In genomic region chr6:36075656-36076055, GRCh38 we compare ENCODE assay signal across 1 cellular context.
TF ChIP-seq lines count a peak whose summit lies in the region.

No MANE protein-coding gene starts in this region.

TF ChIP-seq in HepG2, 621 proteins besides CTCF, POLR2A, EP300 and RAD21 (continued from another document and continues in another):
- TF ChIP-seq TFAP4 (IDR thresholded peaks at IDR 0.05; ENCODE audit: borderline replicate concordance, low read depth) (peak; percentile 58; the same call in 1 of the 2 replicates), SKI (IDR thresholded peaks at IDR 0.05; ENCODE audit: partially characterized antibody) (no peak), ZBTB14 (CRISPR knock-in tag; IDR thresholded peaks at IDR 0.05) (no peak), JUN (CRISPR knock-in tag; IDR thresholded peaks at IDR 0.05) (no peak), ZMYM2 (CRISPR knock-in tag; IDR thresholded peaks at IDR 0.05) (no peak), ZFY (CRISPR knock-in tag; IDR thresholded peaks at IDR 0.05) (no peak), HNF4G (IDR thresholded peaks at IDR 0.05; ENCODE audit: borderline replicate concordance, low read depth, low read length) (peak; percentile 89), HNF4G (CRISPR knock-in tag; IDR thresholded peaks at IDR 0.05; ENCODE audit: borderline replicate concordance, low read depth) (no peak), MTA3 (CRISPR knock-in tag; IDR thresholded peaks at IDR 0.05) (no peak), MAZ (IDR thresholded peaks at IDR 0.05; ENCODE audit: borderline replicate concordance, low read depth, low read length) (no peak), MAZ (CRISPR knock-in tag; IDR thresholded peaks at IDR 0.05; ENCODE audit: low read depth) (no peak), ZNF616 (CRISPR knock-in tag; IDR thresholded peaks at IDR 0.05; ENCODE audit: low read depth) (no peak), PITX1 (CRISPR knock-in tag; IDR thresholded peaks at IDR 0.05) (no peak), ZNF572 (CRISPR knock-in tag; IDR thresholded peaks at IDR 0.05) (no peak), ZNF451 (CRISPR knock-in tag; IDR thresholded peaks at IDR 0.05) (no peak), ZNF468 (CRISPR knock-in tag; IDR thresholded peaks at IDR 0.05) (no peak), UBTF (CRISPR knock-in tag; IDR thresholded peaks at IDR 0.05) (no peak), ZNF180 (CRISPR knock-in tag; IDR thresholded peaks at IDR 0.05; ENCODE audit: borderline replicate concordance, low read depth) (no peak), MAFG (CRISPR knock-in tag; IDR thresholded peaks at IDR 0.05) (no peak), ZNF121 (CRISPR knock-in tag; IDR thresholded peaks at IDR 0.05) (no peak), HOXA3 (CRISPR knock-in tag; IDR thresholded peaks at IDR 0.05) (no peak), HOXA9 (CRISPR knock-in tag; IDR thresholded peaks at IDR 0.05; ENCODE audit: borderline replicate concordance) (no peak), ZNF232 (CRISPR knock-in tag; IDR thresholded peaks at IDR 0.05; ENCODE audit: borderline replicate concordance) (no peak), ZNF350 (CRISPR knock-in tag; IDR thresholded peaks at IDR 0.05; ENCODE audit: borderline replicate concordance, low read depth) (no peak), ZFP36L1 (CRISPR knock-in tag; IDR thresholded peaks at IDR 0.05) (no peak), PAWR (CRISPR knock-in tag; IDR thresholded peaks at IDR 0.05; ENCODE audit: borderline replicate concordance) (no peak), SNAPC5 (CRISPR knock-in tag; IDR thresholded peaks at IDR 0.05; ENCODE audit: borderline replicate concordance) (no peak), ZNF326 (CRISPR knock-in tag; IDR thresholded peaks at IDR 0.05; ENCODE audit: borderline replicate concordance) (no peak), TP53 (CRISPR knock-in tag; conservative IDR thresholded peaks at IDR 0.05) (no peak), BCLAF1 (IDR thresholded peaks at IDR 0.05) (no peak), MED8 (CRISPR knock-in tag; IDR thresholded peaks at IDR 0.05; ENCODE audit: insufficient replicate concordance) (no peak), KMT2A (CRISPR knock-in tag; IDR thresholded peaks at IDR 0.05) (peak; percentile 58; the same call in 1 of the 2 replicates), KMT2B (CRISPR knock-in tag; IDR thresholded peaks at IDR 0.05) (no peak), TEAD3 (CRISPR knock-in tag; optimal IDR thresholded peaks at IDR 0.05; ENCODE audit: borderline replicate concordance) (peak; percentile 61)
- TF ChIP-seq, protein P1, sequence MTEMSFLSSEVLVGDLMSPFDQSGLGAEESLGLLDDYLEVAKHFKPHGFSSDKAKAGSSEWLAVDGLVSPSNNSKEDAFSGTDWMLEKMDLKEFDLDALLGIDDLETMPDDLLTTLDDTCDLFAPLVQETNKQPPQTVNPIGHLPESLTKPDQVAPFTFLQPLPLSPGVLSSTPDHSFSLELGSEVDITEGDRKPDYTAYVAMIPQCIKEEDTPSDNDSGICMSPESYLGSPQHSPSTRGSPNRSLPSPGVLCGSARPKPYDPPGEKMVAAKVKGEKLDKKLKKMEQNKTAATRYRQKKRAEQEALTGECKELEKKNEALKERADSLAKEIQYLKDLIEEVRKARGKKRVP (CRISPR knock-in tag; IDR thresholded peaks at IDR 0.05) = peak in 1 of 2 experiments; percentile 91; a peak in 2 of 4 replicates
- TF ChIP-seq, protein P2, sequence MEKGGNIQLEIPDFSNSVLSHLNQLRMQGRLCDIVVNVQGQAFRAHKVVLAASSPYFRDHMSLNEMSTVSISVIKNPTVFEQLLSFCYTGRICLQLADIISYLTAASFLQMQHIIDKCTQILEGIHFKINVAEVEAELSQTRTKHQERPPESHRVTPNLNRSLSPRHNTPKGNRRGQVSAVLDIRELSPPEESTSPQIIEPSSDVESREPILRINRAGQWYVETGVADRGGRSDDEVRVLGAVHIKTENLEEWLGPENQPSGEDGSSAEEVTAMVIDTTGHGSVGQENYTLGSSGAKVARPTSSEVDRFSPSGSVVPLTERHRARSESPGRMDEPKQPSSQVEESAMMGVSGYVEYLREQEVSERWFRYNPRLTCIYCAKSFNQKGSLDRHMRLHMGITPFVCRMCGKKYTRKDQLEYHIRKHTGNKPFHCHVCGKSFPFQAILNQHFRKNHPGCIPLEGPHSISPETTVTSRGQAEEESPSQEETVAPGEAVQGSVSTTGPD (CRISPR knock-in tag; IDR thresholded peaks at IDR 0.05) = no peak
- TF ChIP-seq, protein P3, sequence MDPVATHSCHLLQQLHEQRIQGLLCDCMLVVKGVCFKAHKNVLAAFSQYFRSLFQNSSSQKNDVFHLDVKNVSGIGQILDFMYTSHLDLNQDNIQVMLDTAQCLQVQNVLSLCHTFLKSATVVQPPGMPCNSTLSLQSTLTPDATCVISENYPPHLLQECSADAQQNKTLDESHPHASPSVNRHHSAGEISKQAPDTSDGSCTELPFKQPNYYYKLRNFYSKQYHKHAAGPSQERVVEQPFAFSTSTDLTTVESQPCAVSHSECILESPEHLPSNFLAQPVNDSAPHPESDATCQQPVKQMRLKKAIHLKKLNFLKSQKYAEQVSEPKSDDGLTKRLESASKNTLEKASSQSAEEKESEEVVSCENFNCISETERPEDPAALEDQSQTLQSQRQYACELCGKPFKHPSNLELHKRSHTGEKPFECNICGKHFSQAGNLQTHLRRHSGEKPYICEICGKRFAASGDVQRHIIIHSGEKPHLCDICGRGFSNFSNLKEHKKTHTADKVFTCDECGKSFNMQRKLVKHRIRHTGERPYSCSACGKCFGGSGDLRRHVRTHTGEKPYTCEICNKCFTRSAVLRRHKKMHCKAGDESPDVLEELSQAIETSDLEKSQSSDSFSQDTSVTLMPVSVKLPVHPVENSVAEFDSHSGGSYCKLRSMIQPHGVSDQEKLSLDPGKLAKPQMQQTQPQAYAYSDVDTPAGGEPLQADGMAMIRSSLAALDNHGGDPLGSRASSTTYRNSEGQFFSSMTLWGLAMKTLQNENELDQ (CRISPR knock-in tag; IDR thresholded peaks at IDR 0.05; ENCODE audit: borderline replicate concordance) = no peak
- TF ChIP-seq, protein P4, sequence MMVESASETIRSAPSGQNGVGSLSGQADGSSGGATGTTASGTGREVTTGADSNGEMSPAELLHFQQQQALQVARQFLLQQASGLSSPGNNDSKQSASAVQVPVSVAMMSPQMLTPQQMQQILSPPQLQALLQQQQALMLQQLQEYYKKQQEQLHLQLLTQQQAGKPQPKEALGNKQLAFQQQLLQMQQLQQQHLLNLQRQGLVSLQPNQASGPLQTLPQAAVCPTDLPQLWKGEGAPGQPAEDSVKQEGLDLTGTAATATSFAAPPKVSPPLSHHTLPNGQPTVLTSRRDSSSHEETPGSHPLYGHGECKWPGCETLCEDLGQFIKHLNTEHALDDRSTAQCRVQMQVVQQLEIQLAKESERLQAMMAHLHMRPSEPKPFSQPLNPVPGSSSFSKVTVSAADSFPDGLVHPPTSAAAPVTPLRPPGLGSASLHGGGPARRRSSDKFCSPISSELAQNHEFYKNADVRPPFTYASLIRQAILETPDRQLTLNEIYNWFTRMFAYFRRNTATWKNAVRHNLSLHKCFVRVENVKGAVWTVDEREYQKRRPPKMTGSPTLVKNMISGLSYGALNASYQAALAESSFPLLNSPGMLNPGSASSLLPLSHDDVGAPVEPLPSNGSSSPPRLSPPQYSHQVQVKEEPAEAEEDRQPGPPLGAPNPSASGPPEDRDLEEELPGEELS (CRISPR knock-in tag; IDR thresholded peaks at IDR 0.05) = peak; percentile 76
- TF ChIP-seq, protein P5, sequence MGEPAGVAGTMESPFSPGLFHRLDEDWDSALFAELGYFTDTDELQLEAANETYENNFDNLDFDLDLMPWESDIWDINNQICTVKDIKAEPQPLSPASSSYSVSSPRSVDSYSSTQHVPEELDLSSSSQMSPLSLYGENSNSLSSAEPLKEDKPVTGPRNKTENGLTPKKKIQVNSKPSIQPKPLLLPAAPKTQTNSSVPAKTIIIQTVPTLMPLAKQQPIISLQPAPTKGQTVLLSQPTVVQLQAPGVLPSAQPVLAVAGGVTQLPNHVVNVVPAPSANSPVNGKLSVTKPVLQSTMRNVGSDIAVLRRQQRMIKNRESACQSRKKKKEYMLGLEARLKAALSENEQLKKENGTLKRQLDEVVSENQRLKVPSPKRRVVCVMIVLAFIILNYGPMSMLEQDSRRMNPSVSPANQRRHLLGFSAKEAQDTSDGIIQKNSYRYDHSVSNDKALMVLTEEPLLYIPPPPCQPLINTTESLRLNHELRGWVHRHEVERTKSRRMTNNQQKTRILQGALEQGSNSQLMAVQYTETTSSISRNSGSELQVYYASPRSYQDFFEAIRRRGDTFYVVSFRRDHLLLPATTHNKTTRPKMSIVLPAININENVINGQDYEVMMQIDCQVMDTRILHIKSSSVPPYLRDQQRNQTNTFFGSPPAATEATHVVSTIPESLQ (CRISPR knock-in tag; conservative IDR thresholded peaks at IDR 0.05) = no peak
- TF ChIP-seq, protein P6, sequence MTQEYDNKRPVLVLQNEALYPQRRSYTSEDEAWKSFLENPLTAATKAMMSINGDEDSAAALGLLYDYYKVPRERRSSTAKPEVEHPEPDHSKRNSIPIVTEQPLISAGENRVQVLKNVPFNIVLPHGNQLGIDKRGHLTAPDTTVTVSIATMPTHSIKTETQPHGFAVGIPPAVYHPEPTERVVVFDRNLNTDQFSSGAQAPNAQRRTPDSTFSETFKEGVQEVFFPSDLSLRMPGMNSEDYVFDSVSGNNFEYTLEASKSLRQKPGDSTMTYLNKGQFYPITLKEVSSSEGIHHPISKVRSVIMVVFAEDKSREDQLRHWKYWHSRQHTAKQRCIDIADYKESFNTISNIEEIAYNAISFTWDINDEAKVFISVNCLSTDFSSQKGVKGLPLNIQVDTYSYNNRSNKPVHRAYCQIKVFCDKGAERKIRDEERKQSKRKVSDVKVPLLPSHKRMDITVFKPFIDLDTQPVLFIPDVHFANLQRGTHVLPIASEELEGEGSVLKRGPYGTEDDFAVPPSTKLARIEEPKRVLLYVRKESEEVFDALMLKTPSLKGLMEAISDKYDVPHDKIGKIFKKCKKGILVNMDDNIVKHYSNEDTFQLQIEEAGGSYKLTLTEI (CRISPR knock-in tag; conservative IDR thresholded peaks at IDR 0.05) = no peak
